ENCODE assay signal across 29 cellular contexts in the genomic region with DNA sequence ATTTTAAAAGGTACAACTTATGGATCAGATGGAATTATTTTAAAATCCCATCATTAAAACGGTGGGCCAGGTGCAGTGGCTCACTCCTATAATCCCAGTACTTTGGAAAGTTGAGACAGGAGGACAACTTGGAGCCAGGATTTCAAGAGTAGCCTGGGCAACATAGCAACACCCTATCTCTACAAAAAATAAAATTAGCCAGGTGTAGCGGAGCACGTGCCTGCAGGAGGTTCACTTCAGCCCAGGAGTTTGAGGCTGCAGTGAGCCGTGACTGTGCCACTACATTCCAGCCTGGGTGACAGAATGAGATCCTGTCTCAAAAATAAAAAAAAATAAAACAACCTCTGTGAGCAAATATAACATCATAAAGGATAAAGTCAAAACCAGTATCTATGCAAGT. TPM values are rescaled to one million over a fixed set of nuclear protein-coding genes. Genes with fewer than 3 reads are reported as not detected.
DNase-seq lines count a peak whose midpoint lies in the region; ATAC-seq, FAIRE-seq and TF ChIP-seq lines count a peak whose summit lies in the region.
"Had no signal": no experiment of that assay in that cellular context is flagged by ENCODE, and none has a peak within 500 bp of the region (broad histone marks: within the 10 kb centered on the region; RNA-seq: fewer than 3 reads in every experiment).

No MANE protein-coding gene starts in this region.

- peak overlapping the region in 1 of 12 donors; percentile 19 for H3K27ac ChIP-seq in heart left ventricle
- no peak overlapping the region for H3K27ac ChIP-seq in right atrium auricular region
- H3K27ac ChIP-seq in kidney (ENCODE audit: low read depth in 2 of 2, low read length in 2 of 2), result no peak overlapping the region
- H3K27ac ChIP-seq in neural progenitor cell, result no peak overlapping the region
- H3K27ac ChIP-seq: A549; BLaER1 treated with 17β-estradiol and CSF1 and Interleukin-3, amounts not matched to agents 10 nM and 100 nM; HL-60; SJSA1 had no signal

- H3K9me3 Mint-ChIP-seq in progenitor cell of endocrine pancreas (ENCODE audit: low read depth), result no peaks in the 10 kb centered on the region
- no peaks in the 10 kb centered on the region for H3K9me3 Mint-ChIP-seq in neural progenitor cell
- H3K9me3 Mint-ChIP-seq: CD8-positive, alpha-beta T cell; IgD-negative memory B cell had no signal

- H3K27ac Mint-ChIP-seq in progenitor cell of endocrine pancreas (peak overlapping the region; percentile 39), neural progenitor cell (no peak overlapping the region)
- H3K27ac Mint-ChIP-seq: CD8-positive, alpha-beta T cell; IgD-negative memory B cell had no signal

- no peaks in the 10 kb centered on the region for H3K27me3 ChIP-seq in heart left ventricle
- no peaks in the 10 kb centered on the region for H3K27me3 ChIP-seq in right atrium auricular region
- H3K27me3 ChIP-seq in neural progenitor cell, result no peaks in the 10 kb centered on the region
- H3K27me3 ChIP-seq: BLaER1 treated with 17β-estradiol and CSF1 and Interleukin-3, amounts not matched to agents 10 nM and 100 nM; SJSA1 had no signal

- no peak for TF ChIP-seq POLR2A in heart left ventricle (IDR thresholded peaks at IDR 0.05)

- no peak for TF ChIP-seq EP300 in Ishikawa (IDR thresholded peaks at IDR 0.05; ENCODE audit: borderline replicate concordance)

- H3K36me3 ChIP-seq in heart left ventricle, result peaks cover 0 to 100% (median 94%) of the 10 kb centered on the region in 9 donors
- H3K36me3 ChIP-seq in right atrium auricular region, result peaks cover 70% of the 10 kb centered on the region
- peaks cover 33 to 53% of the 10 kb centered on the region in 2 donors for H3K36me3 ChIP-seq in kidney (ENCODE audit: control insufficient read depth in 1 of 2, insufficient read depth in 2 of 2, low read length in 2 of 2)
- H3K36me3 ChIP-seq in neural progenitor cell, result peaks cover 58% of the 10 kb centered on the region

- peaks cover 6% of the 10 kb centered on the region for H3F3A ChIP-seq in neural progenitor cell (ENCODE audit: low read depth)

- no peak overlapping the region for H3K9ac ChIP-seq in kidney (ENCODE audit: low read length in 2 of 2)
- H3K9ac ChIP-seq in neural progenitor cell, result no peak overlapping the region
- H3K9ac ChIP-seq: BLaER1 treated with 17β-estradiol and CSF1 and Interleukin-3, amounts not matched to agents 10 nM and 100 nM had no signal

- DNase-seq in heart left ventricle (no peak), right atrium auricular region (ENCODE audit: low spot score) (no peak), kidney (peak; percentile 72), progenitor cell of endocrine pancreas (ENCODE audit: low spot score, unreplicated experiment) (no peak), neural progenitor cell (ENCODE audit: low spot score) (no peak), NCI-H510A (lab: John Stamatoyannopoulos, UW) (no peak)
- DNase-seq: AML-193; Caco-2; CD8-positive, alpha-beta T cell; DMS 273 treated with DMSO at 0.1 percent for 48 hours; DMS79; EL; GDM1; NCI-H1048; NCI-H1417; NCI-H1694; NCI-H2029 treated with DMSO at 0.1 percent for 48 hours; NCI-H345; NCI-H748 treated with DMSO at 0.1 percent for 48 hours; NK-92 treated with Interleukin-12 subunit alpha and Interleukin-12 subunit beta, amount 100 ng/mL, for 24 hours; PC-3 had no signal

- no peak overlapping the region for H3K4me3 Mint-ChIP-seq in progenitor cell of endocrine pancreas (ENCODE audit: low read depth)
- no peak overlapping the region for H3K4me3 Mint-ChIP-seq in neural progenitor cell
- H3K4me3 Mint-ChIP-seq: CD8-positive, alpha-beta T cell; IgD-negative memory B cell had no signal

- peaks cover 35% of the 10 kb centered on the region for H3K79me2 ChIP-seq in neural progenitor cell (ENCODE audit: low read depth)

- H3K4me1 ChIP-seq in heart left ventricle (peaks cover 0 to 32% (median 3%) of the 10 kb centered on the region in 12 donors), right atrium auricular region (no peaks in the 10 kb centered on the region), kidney (ENCODE audit: control insufficient read depth in 1 of 2, insufficient read depth in 1 of 2, low read depth in 1 of 2, low read length in 2 of 2) (no peaks in the 10 kb centered on the region), neural progenitor cell (no peaks in the 10 kb centered on the region)
- H3K4me1 ChIP-seq: A549, Caco-2, SJSA1 had no signal

- TF ChIP-seq RAD21 in Ishikawa (IDR thresholded peaks at IDR 0.05; ENCODE audit: low read depth), result 0 out of 2 replicates have a peak, but pooled peaks have one; percentile 9

- FAIRE-seq in kidney (lab: Jason Lieb, UNC), result no peak
- FAIRE-seq: A549, GM12878 had no signal

- H2AFZ ChIP-seq in neural progenitor cell (replicated peaks), result no peak overlapping the region

- H3K4me1 Mint-ChIP-seq in progenitor cell of endocrine pancreas (ENCODE audit: low read depth) (peaks cover 2% of the 10 kb centered on the region), neural progenitor cell (no peaks in the 10 kb centered on the region)
- H3K4me1 Mint-ChIP-seq: IgD-negative memory B cell had no signal

- H4K20me1 ChIP-seq in neural progenitor cell (ENCODE audit: low read depth), result peaks cover 34% of the 10 kb centered on the region

- H3K27me3 Mint-ChIP-seq in progenitor cell of endocrine pancreas, result no peaks in the 10 kb centered on the region
- no peaks in the 10 kb centered on the region for H3K27me3 Mint-ChIP-seq in neural progenitor cell (ENCODE audit: insufficient read depth, low read depth)
- H3K27me3 Mint-ChIP-seq: IgD-negative memory B cell had no signal

- H3K4me3 ChIP-seq in heart left ventricle (no peak overlapping the region), right atrium auricular region (no peak overlapping the region), kidney (ENCODE audit: low read length in 2 of 2) (no peak overlapping the region), neural progenitor cell (no peak overlapping the region)
- H3K4me3 ChIP-seq: A549; BLaER1 treated with 17β-estradiol and CSF1 and Interleukin-3, amounts not matched to agents 10 nM and 100 nM; GM12878; SJSA1 had no signal

- H3K9me3 ChIP-seq in heart left ventricle, result no peaks in the 10 kb centered on the region
- no peaks in the 10 kb centered on the region for H3K9me3 ChIP-seq in right atrium auricular region
- no peaks in the 10 kb centered on the region for H3K9me3 ChIP-seq in kidney (ENCODE audit: control insufficient read depth in 1 of 2, low read length in 2 of 2)
- no peaks in the 10 kb centered on the region for H3K9me3 ChIP-seq in neural progenitor cell (ENCODE audit: low read depth)
- H3K9me3 ChIP-seq: A549; BLaER1 treated with 17β-estradiol and CSF1 and Interleukin-3, amounts not matched to agents 10 nM and 100 nM; Caco-2; SJSA1 had no signal

- TF ChIP-seq CTCF in heart left ventricle (IDR thresholded peaks at IDR 0.05), result no peak
- TF ChIP-seq CTCF in right atrium auricular region (IDR thresholded peaks at IDR 0.05), result no peak
- no peak for TF ChIP-seq CTCF in kidney (IDR thresholded peaks at IDR 0.05; ENCODE audit: borderline replicate concordance, extremely low read depth, insufficient read depth)
- TF ChIP-seq CTCF in progenitor cell of endocrine pancreas (IDR thresholded peaks at IDR 0.05; ENCODE audit: unreplicated experiment), result no peak
- no peak for TF ChIP-seq CTCF in neural progenitor cell (IDR thresholded peaks at IDR 0.05)

- 58 to 64% (median 60%) methylated on average over 4 of the region's 4 CpGs for WGBS in heart left ventricle, 4 donors

- no peak overlapping the region for H3K4me2 ChIP-seq in neural progenitor cell
- H3K4me2 ChIP-seq: A549; BLaER1 treated with 17β-estradiol and CSF1 and Interleukin-3, amounts not matched to agents 10 nM and 100 nM had no signal

- H3K36me3 Mint-ChIP-seq in progenitor cell of endocrine pancreas (ENCODE audit: insufficient read depth) (peaks cover 44% of the 10 kb centered on the region), neural progenitor cell (peaks cover 52% of the 10 kb centered on the region)

- ATAC-seq in heart left ventricle, result peak in 3 of 4 donors; percentile 41 to 56 (median 42)
- ATAC-seq: A549; CD8-positive, alpha-beta T cell; GM12878; HCT116; PC-3 had no signal

- intact Hi-C loops in heart left ventricle (cut with DNase I) (no loop called here), kidney (cut with DNase I) (no loop called here)

TF ChIP-seq in Ishikawa, 13 proteins besides CTCF, POLR2A, EP300 and RAD21 (continues in another document):
- TF ChIP-seq EGR1 (IDR thresholded peaks at IDR 0.05), result no peak
- no peak for TF ChIP-seq NFIC (IDR thresholded peaks at IDR 0.05)
- peak; percentile 72 for TF ChIP-seq TEAD4 (IDR thresholded peaks at IDR 0.05)
- TF ChIP-seq, protein P1, sequence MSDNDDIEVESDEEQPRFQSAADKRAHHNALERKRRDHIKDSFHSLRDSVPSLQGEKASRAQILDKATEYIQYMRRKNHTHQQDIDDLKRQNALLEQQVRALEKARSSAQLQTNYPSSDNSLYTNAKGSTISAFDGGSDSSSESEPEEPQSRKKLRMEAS (IDR thresholded peaks at IDR 0.05), result peak; percentile 87
- TF ChIP-seq TAF1 (IDR thresholded peaks at IDR 0.05; ENCODE audit: low read depth), result no peak
- TF ChIP-seq FOXM1 (IDR thresholded peaks at IDR 0.05; ENCODE audit: borderline replicate concordance, low read depth), result no peak
- TF ChIP-seq CREB1 (IDR thresholded peaks at IDR 0.05; ENCODE audit: low read depth), result no peak
- TF ChIP-seq YY1 (IDR thresholded peaks at IDR 0.05; ENCODE audit: low read depth), result no peak

RNA-seq across cellular contexts. Expression of gene ADH5, which starts 11.4 kb away (rescaled TPM):
- total RNA-seq in heart left ventricle (100 to 1,000 TPM; 122 to 246 (median 145) TPM), right atrium auricular region (10 to 100 TPM; 67.4 to 76.3 TPM), kidney (139 TPM), progenitor cell of endocrine pancreas (211 and 213 TPM in 2 replicates), neural progenitor cell (ENCODE audit: low replicate concordance) (287 and 473 TPM in 2 replicates)
- polyA plus RNA-seq in heart left ventricle (100 to 1,000 TPM; 104 to 135 TPM), kidney (ENCODE audit: insufficient read depth, low read depth, low replicate concordance) (270 TPM)
